Comparison of ENCODE assay signal across 1 cellular context in the genomic region with DNA sequence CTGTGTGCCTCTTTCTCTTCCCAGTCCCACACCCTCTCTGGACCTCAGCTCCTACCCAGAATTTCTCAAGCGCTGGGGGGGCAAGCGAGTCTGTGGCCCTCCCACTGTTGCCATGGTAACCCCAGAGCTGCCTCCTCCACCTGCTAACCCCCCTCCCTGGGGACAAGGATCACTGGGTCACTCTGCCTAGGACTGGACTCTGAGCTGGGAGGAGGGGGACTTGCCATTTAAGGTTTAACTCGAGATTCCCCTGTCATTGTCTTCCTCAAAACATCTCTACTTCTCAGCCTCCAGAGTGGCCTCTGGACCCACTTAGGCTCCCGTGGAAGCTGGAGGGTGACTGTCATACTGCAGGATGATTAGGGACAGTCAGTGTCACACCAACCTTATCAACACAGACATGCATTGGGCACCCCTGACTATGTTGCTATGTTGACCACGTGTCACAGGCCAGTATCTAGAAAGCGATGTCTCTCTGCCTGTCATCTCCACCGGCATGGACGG.
A peak's percentile ranks its signal among the peaks of the same experiment; 100 is the strongest.
TF ChIP-seq lines count a peak whose summit lies in the region.

No MANE protein-coding gene starts in this region.

TF ChIP-seq in HepG2, 621 proteins besides CTCF, POLR2A, EP300 and RAD21 (continued from another document and continues in another):
- TF ChIP-seq, protein P1, sequence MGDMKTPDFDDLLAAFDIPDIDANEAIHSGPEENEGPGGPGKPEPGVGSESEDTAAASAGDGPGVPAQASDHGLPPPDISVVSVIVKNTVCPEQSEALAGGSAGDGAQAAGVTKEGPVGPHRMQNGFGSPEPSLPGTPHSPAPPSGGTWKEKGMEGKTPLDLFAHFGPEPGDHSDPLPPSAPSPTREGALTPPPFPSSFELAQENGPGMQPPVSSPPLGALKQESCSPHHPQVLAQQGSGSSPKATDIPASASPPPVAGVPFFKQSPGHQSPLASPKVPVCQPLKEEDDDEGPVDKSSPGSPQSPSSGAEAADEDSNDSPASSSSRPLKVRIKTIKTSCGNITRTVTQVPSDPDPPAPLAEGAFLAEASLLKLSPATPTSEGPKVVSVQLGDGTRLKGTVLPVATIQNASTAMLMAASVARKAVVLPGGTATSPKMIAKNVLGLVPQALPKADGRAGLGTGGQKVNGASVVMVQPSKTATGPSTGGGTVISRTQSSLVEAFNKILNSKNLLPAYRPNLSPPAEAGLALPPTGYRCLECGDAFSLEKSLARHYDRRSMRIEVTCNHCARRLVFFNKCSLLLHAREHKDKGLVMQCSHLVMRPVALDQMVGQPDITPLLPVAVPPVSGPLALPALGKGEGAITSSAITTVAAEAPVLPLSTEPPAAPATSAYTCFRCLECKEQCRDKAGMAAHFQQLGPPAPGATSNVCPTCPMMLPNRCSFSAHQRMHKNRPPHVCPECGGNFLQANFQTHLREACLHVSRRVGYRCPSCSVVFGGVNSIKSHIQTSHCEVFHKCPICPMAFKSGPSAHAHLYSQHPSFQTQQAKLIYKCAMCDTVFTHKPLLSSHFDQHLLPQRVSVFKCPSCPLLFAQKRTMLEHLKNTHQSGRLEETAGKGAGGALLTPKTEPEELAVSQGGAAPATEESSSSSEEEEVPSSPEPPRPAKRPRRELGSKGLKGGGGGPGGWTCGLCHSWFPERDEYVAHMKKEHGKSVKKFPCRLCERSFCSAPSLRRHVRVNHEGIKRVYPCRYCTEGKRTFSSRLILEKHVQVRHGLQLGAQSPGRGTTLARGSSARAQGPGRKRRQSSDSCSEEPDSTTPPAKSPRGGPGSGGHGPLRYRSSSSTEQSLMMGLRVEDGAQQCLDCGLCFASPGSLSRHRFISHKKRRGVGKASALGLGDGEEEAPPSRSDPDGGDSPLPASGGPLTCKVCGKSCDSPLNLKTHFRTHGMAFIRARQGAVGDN (CRISPR knock-in tag; IDR thresholded peaks at IDR 0.05): peak; percentile 44
- TF ChIP-seq REPIN1 (CRISPR knock-in tag; IDR thresholded peaks at IDR 0.05; ENCODE audit: borderline replicate concordance, low read depth) (peak; percentile 16; the same call in 1 of the 2 replicates), ZNF33A (CRISPR knock-in tag; IDR thresholded peaks at IDR 0.05; ENCODE audit: borderline replicate concordance) (no peak), ZNF614 (CRISPR knock-in tag; IDR thresholded peaks at IDR 0.05; ENCODE audit: borderline replicate concordance) (no peak), IRX3 (CRISPR knock-in tag; IDR thresholded peaks at IDR 0.05; ENCODE audit: borderline replicate concordance, low read depth) (no peak), ELF1 (CRISPR knock-in tag; IDR thresholded peaks at IDR 0.05) (no peak), SMARCE1 (IDR thresholded peaks at IDR 0.05; ENCODE audit: borderline replicate concordance) (no peak), HNF4A (CRISPR knock-in tag; IDR thresholded peaks at IDR 0.05) (peak; percentile 98), GPN1 (CRISPR knock-in tag; IDR thresholded peaks at IDR 0.05; ENCODE audit: borderline replicate concordance) (no peak), ZNF749 (CRISPR knock-in tag; IDR thresholded peaks at IDR 0.05; ENCODE audit: borderline replicate concordance) (no peak), ATF7-NPFF (CRISPR knock-in tag; IDR thresholded peaks at IDR 0.05; ENCODE audit: low read depth) (no peak), ATRX (CRISPR knock-in tag; IDR thresholded peaks at IDR 0.05; ENCODE audit: borderline replicate concordance) (no peak), CREM (IDR thresholded peaks at IDR 0.05) (peak; percentile 68; the same call in 1 of the 2 replicates), CREM (CRISPR knock-in tag; IDR thresholded peaks at IDR 0.05) (no peak), ZNF724P (CRISPR knock-in tag; IDR thresholded peaks at IDR 0.05; ENCODE audit: borderline replicate concordance) (no peak), ZIK1 (CRISPR knock-in tag; IDR thresholded peaks at IDR 0.05; ENCODE audit: borderline replicate concordance, low read depth) (no peak), GATA4 (IDR thresholded peaks at IDR 0.05; ENCODE audit: borderline replicate concordance, low read depth) (no peak), RFX3 (CRISPR knock-in tag; IDR thresholded peaks at IDR 0.05) (peak; percentile 93), SRSF9 (IDR thresholded peaks at IDR 0.05; ENCODE audit: borderline replicate concordance, insufficient read depth, low read depth, low read length, poor library complexity, severe bottlenecking) (no peak)
- TF ChIP-seq, protein P2, sequence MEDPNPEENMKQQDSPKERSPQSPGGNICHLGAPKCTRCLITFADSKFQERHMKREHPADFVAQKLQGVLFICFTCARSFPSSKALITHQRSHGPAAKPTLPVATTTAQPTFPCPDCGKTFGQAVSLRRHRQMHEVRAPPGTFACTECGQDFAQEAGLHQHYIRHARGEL (CRISPR knock-in tag; IDR thresholded peaks at IDR 0.05): no peak
- TF ChIP-seq, protein P3, sequence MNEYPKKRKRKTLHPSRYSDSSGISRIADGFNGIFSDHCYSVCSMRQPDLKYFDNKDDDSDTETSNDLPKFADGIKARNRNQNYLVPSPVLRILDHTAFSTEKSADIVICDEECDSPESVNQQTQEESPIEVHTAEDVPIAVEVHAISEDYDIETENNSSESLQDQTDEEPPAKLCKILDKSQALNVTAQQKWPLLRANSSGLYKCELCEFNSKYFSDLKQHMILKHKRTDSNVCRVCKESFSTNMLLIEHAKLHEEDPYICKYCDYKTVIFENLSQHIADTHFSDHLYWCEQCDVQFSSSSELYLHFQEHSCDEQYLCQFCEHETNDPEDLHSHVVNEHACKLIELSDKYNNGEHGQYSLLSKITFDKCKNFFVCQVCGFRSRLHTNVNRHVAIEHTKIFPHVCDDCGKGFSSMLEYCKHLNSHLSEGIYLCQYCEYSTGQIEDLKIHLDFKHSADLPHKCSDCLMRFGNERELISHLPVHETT (CRISPR knock-in tag; conservative IDR thresholded peaks at IDR 0.05): no peak
- TF ChIP-seq, protein P4, sequence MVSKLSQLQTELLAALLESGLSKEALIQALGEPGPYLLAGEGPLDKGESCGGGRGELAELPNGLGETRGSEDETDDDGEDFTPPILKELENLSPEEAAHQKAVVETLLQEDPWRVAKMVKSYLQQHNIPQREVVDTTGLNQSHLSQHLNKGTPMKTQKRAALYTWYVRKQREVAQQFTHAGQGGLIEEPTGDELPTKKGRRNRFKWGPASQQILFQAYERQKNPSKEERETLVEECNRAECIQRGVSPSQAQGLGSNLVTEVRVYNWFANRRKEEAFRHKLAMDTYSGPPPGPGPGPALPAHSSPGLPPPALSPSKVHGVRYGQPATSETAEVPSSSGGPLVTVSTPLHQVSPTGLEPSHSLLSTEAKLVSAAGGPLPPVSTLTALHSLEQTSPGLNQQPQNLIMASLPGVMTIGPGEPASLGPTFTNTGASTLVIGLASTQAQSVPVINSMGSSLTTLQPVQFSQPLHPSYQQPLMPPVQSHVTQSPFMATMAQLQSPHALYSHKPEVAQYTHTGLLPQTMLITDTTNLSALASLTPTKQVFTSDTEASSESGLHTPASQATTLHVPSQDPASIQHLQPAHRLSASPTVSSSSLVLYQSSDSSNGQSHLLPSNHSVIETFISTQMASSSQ (IDR thresholded peaks at IDR 0.05; ENCODE audit: low read depth): no peak
- TF ChIP-seq, protein P4 (CRISPR knock-in tag; IDR thresholded peaks at IDR 0.05; ENCODE audit: borderline replicate concordance): peak; percentile 34; the same call in 1 of the 2 replicates
- TF ChIP-seq, protein P5, sequence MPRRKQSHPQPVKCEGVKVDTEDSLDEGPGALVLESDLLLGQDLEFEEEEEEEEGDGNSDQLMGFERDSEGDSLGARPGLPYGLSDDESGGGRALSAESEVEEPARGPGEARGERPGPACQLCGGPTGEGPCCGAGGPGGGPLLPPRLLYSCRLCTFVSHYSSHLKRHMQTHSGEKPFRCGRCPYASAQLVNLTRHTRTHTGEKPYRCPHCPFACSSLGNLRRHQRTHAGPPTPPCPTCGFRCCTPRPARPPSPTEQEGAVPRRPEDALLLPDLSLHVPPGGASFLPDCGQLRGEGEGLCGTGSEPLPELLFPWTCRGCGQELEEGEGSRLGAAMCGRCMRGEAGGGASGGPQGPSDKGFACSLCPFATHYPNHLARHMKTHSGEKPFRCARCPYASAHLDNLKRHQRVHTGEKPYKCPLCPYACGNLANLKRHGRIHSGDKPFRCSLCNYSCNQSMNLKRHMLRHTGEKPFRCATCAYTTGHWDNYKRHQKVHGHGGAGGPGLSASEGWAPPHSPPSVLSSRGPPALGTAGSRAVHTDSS (CRISPR knock-in tag; conservative IDR thresholded peaks at IDR 0.05): no peak
- TF ChIP-seq, protein P6, sequence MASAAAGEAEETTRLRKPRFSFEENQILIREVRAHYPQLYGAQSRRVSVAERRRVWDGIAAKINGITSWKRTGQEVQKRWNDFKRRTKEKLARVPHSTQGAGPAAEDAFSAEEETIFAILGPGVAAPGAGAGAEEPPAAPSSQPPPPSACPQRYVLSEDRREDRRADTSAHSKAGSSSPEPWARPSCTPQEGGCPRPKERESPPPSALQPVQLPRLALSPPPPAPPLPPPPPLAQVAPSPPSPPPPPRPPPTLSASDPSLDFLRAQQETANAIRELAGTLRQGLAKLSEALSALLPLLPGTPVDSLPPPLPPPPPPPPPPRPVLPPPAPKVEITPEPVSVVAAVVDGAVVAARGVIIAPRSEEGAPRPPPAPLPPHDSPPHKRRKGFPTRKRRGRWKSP (CRISPR knock-in tag; IDR thresholded peaks at IDR 0.05): no peak
- TF ChIP-seq, protein P7, sequence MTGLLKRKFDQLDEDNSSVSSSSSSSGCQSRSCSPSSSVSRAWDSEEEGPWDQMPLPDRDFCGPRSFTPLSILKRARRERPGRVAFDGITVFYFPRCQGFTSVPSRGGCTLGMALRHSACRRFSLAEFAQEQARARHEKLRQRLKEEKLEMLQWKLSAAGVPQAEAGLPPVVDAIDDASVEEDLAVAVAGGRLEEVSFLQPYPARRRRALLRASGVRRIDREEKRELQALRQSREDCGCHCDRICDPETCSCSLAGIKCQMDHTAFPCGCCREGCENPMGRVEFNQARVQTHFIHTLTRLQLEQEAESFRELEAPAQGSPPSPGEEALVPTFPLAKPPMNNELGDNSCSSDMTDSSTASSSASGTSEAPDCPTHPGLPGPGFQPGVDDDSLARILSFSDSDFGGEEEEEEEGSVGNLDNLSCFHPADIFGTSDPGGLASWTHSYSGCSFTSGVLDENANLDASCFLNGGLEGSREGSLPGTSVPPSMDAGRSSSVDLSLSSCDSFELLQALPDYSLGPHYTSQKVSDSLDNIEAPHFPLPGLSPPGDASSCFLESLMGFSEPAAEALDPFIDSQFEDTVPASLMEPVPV (CRISPR knock-in tag; IDR thresholded peaks at IDR 0.05): no peak
- TF ChIP-seq, protein P8, sequence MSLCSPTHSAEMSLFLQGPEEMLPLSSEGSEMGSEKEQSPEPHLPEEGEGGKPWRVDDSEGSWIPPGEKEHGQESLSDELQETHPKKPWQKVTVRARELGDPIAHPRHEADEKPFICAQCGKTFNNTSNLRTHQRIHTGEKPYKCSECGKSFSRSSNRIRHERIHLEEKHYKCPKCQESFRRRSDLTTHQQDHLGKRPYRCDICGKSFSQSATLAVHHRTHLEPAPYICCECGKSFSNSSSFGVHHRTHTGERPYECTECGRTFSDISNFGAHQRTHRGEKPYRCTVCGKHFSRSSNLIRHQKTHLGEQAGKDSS (CRISPR knock-in tag; IDR thresholded peaks at IDR 0.05; ENCODE audit: borderline replicate concordance, low read depth): no peak
- TF ChIP-seq, protein P9, sequence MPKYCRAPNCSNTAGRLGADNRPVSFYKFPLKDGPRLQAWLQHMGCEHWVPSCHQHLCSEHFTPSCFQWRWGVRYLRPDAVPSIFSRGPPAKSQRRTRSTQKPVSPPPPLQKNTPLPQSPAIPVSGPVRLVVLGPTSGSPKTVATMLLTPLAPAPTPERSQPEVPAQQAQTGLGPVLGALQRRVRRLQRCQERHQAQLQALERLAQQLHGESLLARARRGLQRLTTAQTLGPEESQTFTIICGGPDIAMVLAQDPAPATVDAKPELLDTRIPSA (CRISPR knock-in tag; IDR thresholded peaks at IDR 0.05; ENCODE audit: borderline replicate concordance): no peak
- TF ChIP-seq, protein P10, sequence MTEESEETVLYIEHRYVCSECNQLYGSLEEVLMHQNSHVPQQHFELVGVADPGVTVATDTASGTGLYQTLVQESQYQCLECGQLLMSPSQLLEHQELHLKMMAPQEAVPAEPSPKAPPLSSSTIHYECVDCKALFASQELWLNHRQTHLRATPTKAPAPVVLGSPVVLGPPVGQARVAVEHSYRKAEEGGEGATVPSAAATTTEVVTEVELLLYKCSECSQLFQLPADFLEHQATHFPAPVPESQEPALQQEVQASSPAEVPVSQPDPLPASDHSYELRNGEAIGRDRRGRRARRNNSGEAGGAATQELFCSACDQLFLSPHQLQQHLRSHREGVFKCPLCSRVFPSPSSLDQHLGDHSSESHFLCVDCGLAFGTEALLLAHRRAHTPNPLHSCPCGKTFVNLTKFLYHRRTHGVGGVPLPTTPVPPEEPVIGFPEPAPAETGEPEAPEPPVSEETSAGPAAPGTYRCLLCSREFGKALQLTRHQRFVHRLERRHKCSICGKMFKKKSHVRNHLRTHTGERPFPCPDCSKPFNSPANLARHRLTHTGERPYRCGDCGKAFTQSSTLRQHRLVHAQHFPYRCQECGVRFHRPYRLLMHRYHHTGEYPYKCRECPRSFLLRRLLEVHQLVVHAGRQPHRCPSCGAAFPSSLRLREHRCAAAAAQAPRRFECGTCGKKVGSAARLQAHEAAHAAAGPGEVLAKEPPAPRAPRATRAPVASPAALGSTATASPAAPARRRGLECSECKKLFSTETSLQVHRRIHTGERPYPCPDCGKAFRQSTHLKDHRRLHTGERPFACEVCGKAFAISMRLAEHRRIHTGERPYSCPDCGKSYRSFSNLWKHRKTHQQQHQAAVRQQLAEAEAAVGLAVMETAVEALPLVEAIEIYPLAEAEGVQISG (CRISPR knock-in tag; IDR thresholded peaks at IDR 0.05): peak; percentile 51
